Comparison of ENCODE assay signal across 24 cellular contexts in genomic region chr2:236261452-236261851, GRCh38. TPM values are rescaled to one million over a fixed set of nuclear protein-coding genes. Genes with fewer than 3 reads are reported as not detected.
"Had no signal": no experiment of that assay in that cellular context is flagged by ENCODE, and none has a peak within 500 bp of the region (broad histone marks: within the 10 kb centered on the region; RNA-seq: fewer than 3 reads in every experiment).

No MANE protein-coding gene starts in this region.

- H3K27me3 ChIP-seq: uterus had no signal

- H3K36me3 Mint-ChIP-seq: activated CD4-positive, alpha-beta memory T cell treated with anti-CD3 and anti-CD28 coated beads for 36 hours; activated naive CD8-positive, alpha-beta T cell treated with anti-CD3 and anti-CD28 coated beads for 36 hours; mesothelial cell of epicardium; T-cell had no signal

- H3K4me3 Mint-ChIP-seq: activated B cell treated with CpG ODN at 0.5 μM for 24 hours; activated CD4-positive, alpha-beta memory T cell treated with anti-CD3 and anti-CD28 coated beads for 36 hours; activated naive CD8-positive, alpha-beta T cell treated with anti-CD3 and anti-CD28 coated beads for 36 hours; activated T-helper 17 cell treated with anti-CD3 and anti-CD28 coated beads, Interleukin-2, amount 50 U/mL, for 72 hours; central memory CD8-positive, alpha-beta T cell; mesothelial cell of epicardium; nephron progenitor cell; stimulated activated naive CD8-positive, alpha-beta T cell treated with anti-CD3 and anti-CD28 coated beads, Interleukin-15, Interleukin-2, amounts not matched to agents 100 ng/mL and 50 ng/mL, for 24 hours; T-cell had no signal

- H3K9me3 ChIP-seq: colonic mucosa, gastroesophageal sphincter, transverse colon, uterus had no signal

- H3K27ac ChIP-seq: colonic mucosa, gastroesophageal sphincter, skin epidermis, transverse colon, uterus had no signal

- H3K36me3 ChIP-seq: colonic mucosa, gastroesophageal sphincter, transverse colon, uterus had no signal

- H3K4me1 ChIP-seq: colonic mucosa, transverse colon, uterus had no signal

- H3K4me3 ChIP-seq: colonic mucosa, gastroesophageal sphincter, lung, skin epidermis, transverse colon, uterus had no signal

- DNase-seq: activated B cell treated with CpG ODN at 0.5 μM for 24 hours; activated CD4-positive, alpha-beta memory T cell treated with anti-CD3 and anti-CD28 coated beads for 36 hours; activated CD4-positive, alpha-beta T cell treated with anti-CD3 and anti-CD28 coated beads for 4 hours; activated naive CD4-positive, alpha-beta T cell; activated naive CD8-positive, alpha-beta T cell treated with anti-CD3 and anti-CD28 coated beads for 36 hours; activated T-cell treated with anti-CD3 and anti-CD28 coated beads for 4 hours; amniotic stem cell; colonic mucosa; hippocampal formation; left colon; nephron progenitor cell; nucleus accumbens; T-cell; transverse colon; uterus had no signal

- ATAC-seq: activated T-helper 17 cell treated with anti-CD3 and anti-CD28 coated beads, Interleukin-2, amount 50 U/mL, for 72 hours; esophagus mucosa; gastroesophageal sphincter; left colon; T-cell had no signal

- FAIRE-seq: islet of Langerhans had no signal

- H3K4me1 Mint-ChIP-seq: activated B cell treated with CpG ODN at 0.5 μM for 24 hours; activated naive CD8-positive, alpha-beta T cell treated with anti-CD3 and anti-CD28 coated beads for 36 hours; activated T-helper 17 cell treated with anti-CD3 and anti-CD28 coated beads, Interleukin-2, amount 50 U/mL, for 72 hours; central memory CD8-positive, alpha-beta T cell; mesothelial cell of epicardium; T-cell had no signal

- H3K27ac Mint-ChIP-seq: activated B cell treated with CpG ODN at 0.5 μM for 24 hours; activated CD4-positive, alpha-beta memory T cell treated with anti-CD3 and anti-CD28 coated beads for 36 hours; activated naive CD8-positive, alpha-beta T cell treated with anti-CD3 and anti-CD28 coated beads for 36 hours; activated T-helper 17 cell treated with anti-CD3 and anti-CD28 coated beads, Interleukin-2, amount 50 U/mL, for 72 hours; mesothelial cell of epicardium; nephron progenitor cell; stimulated activated naive CD8-positive, alpha-beta T cell treated with anti-CD3 and anti-CD28 coated beads, Interleukin-15, Interleukin-2, amounts not matched to agents 100 ng/mL and 50 ng/mL, for 24 hours; T-cell had no signal

RNA-seq across cellular contexts. Expression of gene ASB18, which starts 2.8 kb away (rescaled TPM):
- total RNA-seq: activated B cell treated with CpG ODN at 0.5 μM for 24 hours; activated CD4-positive, alpha-beta memory T cell treated with anti-CD3 and anti-CD28 coated beads for 36 hours; activated naive CD8-positive, alpha-beta T cell treated with anti-CD3 and anti-CD28 coated beads for 36 hours; activated T-helper 17 cell treated with anti-CD3 and anti-CD28 coated beads, Interleukin-2, amount 50 U/mL, for 72 hours; colonic mucosa; esophagus mucosa; gastroesophageal sphincter; left colon; lung; mesothelial cell of epicardium; T-cell; transverse colon; uterus had no signal
